ENCODE assay signal across 1 cellular context in genomic region chr15:85421116-85421925, GRCh38.
TF ChIP-seq lines count a peak whose summit lies in the region.

No MANE protein-coding gene starts in this region.

TF ChIP-seq in SK-N-SH treated with all-trans-retinoic acid at 6 μM for 48 hours, 23 proteins besides CTCF, POLR2A, EP300 and RAD21 (continued from another document):
- no peak for TF ChIP-seq PATZ1 (CRISPR knock-in tag; IDR thresholded peaks at IDR 0.05; ENCODE audit: borderline replicate concordance)
